1 cellular context compared by ENCODE assay signal in the genomic region with DNA sequence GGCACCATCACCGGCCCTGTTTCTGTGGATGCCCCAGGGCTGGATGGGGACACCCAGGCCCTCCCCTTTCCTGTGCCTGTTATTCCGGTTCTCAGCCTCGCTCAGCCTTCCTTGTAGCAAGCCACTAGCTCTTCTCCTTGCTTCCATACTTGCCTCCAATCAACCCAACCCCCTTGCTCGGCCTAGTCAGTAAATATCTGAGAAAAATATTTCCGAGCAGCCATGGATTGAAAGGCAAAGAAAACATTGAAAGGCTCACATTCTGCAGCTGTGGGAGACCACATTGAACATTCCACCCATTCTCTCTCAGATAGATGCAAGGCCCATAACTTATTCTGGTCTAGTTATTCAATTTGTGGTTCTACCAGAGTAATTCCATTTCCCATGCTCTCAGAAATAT.
TF ChIP-seq lines count a peak whose summit lies in the region.

No MANE protein-coding gene starts in this region.

TF ChIP-seq in SK-N-SH, 30 proteins besides CTCF, POLR2A, EP300 and RAD21 (continued from another document):
- TF ChIP-seq ZBTB33 (IDR thresholded peaks at IDR 0.05; ENCODE audit: borderline replicate concordance, low read depth) (no peak), NFIC (IDR thresholded peaks at IDR 0.05; ENCODE audit: borderline replicate concordance) (no peak), PBX3 (IDR thresholded peaks at IDR 0.05) (0 out of 2 replicates have a peak, but pooled peaks have one; percentile 8), POLR2AphosphoS5 (IDR thresholded peaks at IDR 0.05; ENCODE audit: low read depth, low read length) (no peak), TAF1 (IDR thresholded peaks at IDR 0.05; ENCODE audit: borderline replicate concordance, low read depth, low read length) (no peak), JUND (IDR thresholded peaks at IDR 0.05) (0 out of 2 replicates have a peak, but pooled peaks have one; percentile 11), SIN3A (IDR thresholded peaks at IDR 0.05; ENCODE audit: borderline replicate concordance, low read depth, low read length) (no peak), IRF3 (IDR thresholded peaks at IDR 0.05; ENCODE audit: low read depth, low read length) (no peak), GATA2 (CRISPR knock-in tag; IDR thresholded peaks at IDR 0.05) (no peak), MAX (IDR thresholded peaks at IDR 0.05; ENCODE audit: low read depth) (no peak), RCOR1 (IDR thresholded peaks at IDR 0.05; ENCODE audit: low read length) (no peak)
